18 cellular contexts compared by ENCODE assay signal in genomic region chr13:29884671-29885424, GRCh38. TPM values are rescaled to one million over a fixed set of nuclear protein-coding genes. Genes with fewer than 3 reads are reported as not detected.
DNase-seq lines count a peak whose midpoint lies in the region; ATAC-seq, FAIRE-seq and TF ChIP-seq lines count a peak whose summit lies in the region.
"Had no signal": no experiment of that assay in that cellular context is flagged by ENCODE, and none has a peak within 500 bp of the region (broad histone marks: within the 10 kb centered on the region; RNA-seq: fewer than 3 reads in every experiment).

No MANE protein-coding gene starts in this region.

- peaks cover 9% of the 10 kb centered on the region for H3K4me1 ChIP-seq in HepG2 (ENCODE audit: insufficient read depth, low read length)
- no peaks in the 10 kb centered on the region for H3K4me1 ChIP-seq in right lobe of liver
- peaks cover 2% of the 10 kb centered on the region for H3K4me1 ChIP-seq in mesenchymal stem cell (ENCODE audit: control insufficient read depth, insufficient read depth, low read depth, low read length)
- H3K4me1 ChIP-seq: Peyer's patch had no signal

- no peak overlapping the region for H3K14ac ChIP-seq in mesenchymal stem cell (ENCODE audit: low read length in 2 of 2)

- POLR2A ChIA-PET in HepG2 (lab: Yijun Ruan, JAX), result no interaction called here

- H3K18ac ChIP-seq in mesenchymal stem cell (ENCODE audit: low read depth in 1 of 2, low read length in 2 of 2), result no peak overlapping the region

- no peak overlapping the region for H2BK5ac ChIP-seq in mesenchymal stem cell (ENCODE audit: low read depth, low read length, poor library complexity, severe bottlenecking)

- FAIRE-seq in HepG2 (lab: Jason Lieb, UNC) (no peak), GM12891 (lab: Jason Lieb, UNC) (no peak)

- H4K8ac ChIP-seq in mesenchymal stem cell (ENCODE audit: low read length), result no peak overlapping the region

- 22% methylated on average over 7 of the region's 7 CpGs for WGBS in HepG2 (ENCODE audit: low lambda C conversion rate)
- 67% methylated on average over 7 of the region's 7 CpGs for WGBS in right lobe of liver (ENCODE audit: insufficient coverage, low coverage, low lambda C conversion rate, missing lambda C conversion rate)
- WGBS in mesenchymal stem cell, result 75% methylated on average over 5 of the region's 7 CpGs

- no peak overlapping the region for H2BK120ac ChIP-seq in mesenchymal stem cell (ENCODE audit: low read depth, low read length)

- H3K79me1 ChIP-seq in mesenchymal stem cell (replicated peaks; ENCODE audit: low read length, poor library complexity, severe bottlenecking), result no peaks in the 10 kb centered on the region

- TF ChIP-seq POLR2A in HepG2 (IDR thresholded peaks at IDR 0.05; ENCODE audit: insufficient read depth in 1 of 2, low read depth in 2 of 2, low read length in 2 of 2) (no peak), right lobe of liver (IDR thresholded peaks at IDR 0.05) (no peak), GM12891 (IDR thresholded peaks at IDR 0.05; ENCODE audit: low read depth, low read length) (no peak)

- in situ Hi-C loops in HepG2 (cut with HindIII; ENCODE audit: extremely low pct_ligation_motif_present, low pct_unique_long_range_greater_than_20kb), result no loop called here

- H2BK15ac ChIP-seq in mesenchymal stem cell (ENCODE audit: low read depth, poor library complexity, severe bottlenecking), result no peak overlapping the region

- DNase-seq in HepG2 (ENCODE audit: low spot score), result peak; percentile 22
- no peak for DNase-seq in right lobe of liver
- DNase-seq in effector memory CD8-positive, alpha-beta T cell, result no peak
- no peak for DNase-seq in mesenchymal stem cell
- DNase-seq in central memory CD4-positive, alpha-beta T cell, result no peak
- DNase-seq in NCI-H2196 (lab: John Stamatoyannopoulos, UW; ENCODE audit: unreplicated experiment), result no peak
- no peak for DNase-seq in GM12891 (ENCODE audit: insufficient read length, low spot score)
- no peak for DNase-seq in Right ventricle myocardium inferior (ENCODE audit: missing footprints)
- DNase-seq: activated CD4-positive, alpha-beta T cell treated with anti-CD3 and anti-CD28 coated beads, Interleukin-2, amount 10 ng/mL, durations not matched to agents 24 days and 14 days; activated T-cell treated with anti-CD3 and anti-CD28 coated beads, Interleukin-2, amount 50 U/mL, for 48 hours; COR-L47; effector CD8-positive, alpha-beta T cell; NCI-H1048; NCI-H446; Peyer's patch; tibial artery had no signal

- TF ChIP-seq EP300 in HepG2 (IDR thresholded peaks at IDR 0.05; ENCODE audit: low read depth in 2 of 2, low read length in 2 of 2) (no peak), HepG2 (CRISPR knock-in tag; IDR thresholded peaks at IDR 0.05; ENCODE audit: borderline replicate concordance) (no peak)

- H3K9ac ChIP-seq in HepG2 (ENCODE audit: insufficient read depth, low read depth, low read length) (no peak overlapping the region), mesenchymal stem cell (ENCODE audit: low read length) (peak overlapping the region; percentile 44)

- H3K79me2 ChIP-seq in HepG2 (ENCODE audit: insufficient read depth, low read length), result no peaks in the 10 kb centered on the region

- H3K9me3 ChIP-seq in HepG2 (ENCODE audit: low read length) (no peaks in the 10 kb centered on the region), right lobe of liver (no peaks in the 10 kb centered on the region), mesenchymal stem cell (ENCODE audit: control insufficient read depth, low read length) (no peaks in the 10 kb centered on the region)
- H3K9me3 ChIP-seq: heart left ventricle, Peyer's patch, tibial artery had no signal

- H3K27ac ChIP-seq in HepG2 (ENCODE audit: extremely low read length, insufficient read depth, low read length), result no peak overlapping the region
- no peak overlapping the region for H3K27ac ChIP-seq in right lobe of liver
- no peak overlapping the region for H3K27ac ChIP-seq in mesenchymal stem cell (ENCODE audit: low read length, poor library complexity, severe bottlenecking)
- H3K27ac ChIP-seq: heart left ventricle, Peyer's patch, tibial artery had no signal

- H3K4ac ChIP-seq in mesenchymal stem cell (ENCODE audit: low read depth in 1 of 2, low read length in 2 of 2), result no peak overlapping the region

- H3K36me3 ChIP-seq in HepG2 (replicated peaks in 1 of 2; ENCODE audit: control insufficient read depth in 1 of 2, insufficient read depth in 2 of 2, low read length in 2 of 2), result no peaks in the 10 kb centered on the region
- no peaks in the 10 kb centered on the region for H3K36me3 ChIP-seq in right lobe of liver
- H3K36me3 ChIP-seq in mesenchymal stem cell (ENCODE audit: control insufficient read depth in 1 of 2, insufficient read depth in 2 of 2, low read depth in 1 of 2, low read length in 2 of 2), result no peaks in the 10 kb centered on the region
- H3K36me3 ChIP-seq: heart left ventricle, Peyer's patch, tibial artery had no signal

- H3K4me2 ChIP-seq in HepG2 (ENCODE audit: low read depth, low read length) (no peak overlapping the region), mesenchymal stem cell (ENCODE audit: low read length, poor library complexity, severe bottlenecking) (no peak overlapping the region)

- H3K36me3 Mint-ChIP-seq in effector memory CD8-positive, alpha-beta T cell (ENCODE audit: insufficient read depth), result no peaks in the 10 kb centered on the region

- H3K4me1 Mint-ChIP-seq in effector memory CD8-positive, alpha-beta T cell (ENCODE audit: low read depth in 2 of 2), result peaks cover 5 to 12% of the 10 kb centered on the region in 2 donors

- H3K23ac ChIP-seq in mesenchymal stem cell (ENCODE audit: low read length in 2 of 2), result no peak overlapping the region

- peak overlapping the region; percentile 1 to 63 for H3K27ac Mint-ChIP-seq in effector memory CD8-positive, alpha-beta T cell
- H3K27ac Mint-ChIP-seq: activated CD4-positive, alpha-beta T cell treated with anti-CD3 and anti-CD28 coated beads, Interleukin-2, amount 10 ng/mL, durations not matched to agents 24 days and 14 days; T-helper 1 cell treated with Interleukin-12 subunit alpha and Interleukin-12 subunit beta and Interleukin-4 antibody, amounts not matched to agents 30 μg/mL and 1 μg/mL, for 36 hours had no signal

- 0 out of 5 replicates have a peak, but pooled peaks cover 0 to 7% of the 10 kb centered on the region in 2 experiments for H3K27me3 ChIP-seq in HepG2 (ENCODE audit: control insufficient read depth in 1 of 2, insufficient read depth in 2 of 2, low read length in 2 of 2)
- no peaks in the 10 kb centered on the region for H3K27me3 ChIP-seq in right lobe of liver
- peaks cover 0 to 4% of the 10 kb centered on the region in 2 experiments for H3K27me3 ChIP-seq in mesenchymal stem cell (ENCODE audit: control insufficient read depth in 1 of 2, insufficient read depth in 1 of 2, low read length in 2 of 2)
- H3K27me3 ChIP-seq: heart left ventricle, Peyer's patch, tibial artery had no signal

- TF ChIP-seq RAD21 in HepG2 (CRISPR knock-in tag; IDR thresholded peaks at IDR 0.05), result no peak

- H2AFZ ChIP-seq in HepG2 (ENCODE audit: low read length) (no peak overlapping the region), mesenchymal stem cell (ENCODE audit: low read depth, low read length) (no peak overlapping the region)

- no peak for TF ChIP-seq CTCF in HepG2 (CRISPR knock-in tag; IDR thresholded peaks at IDR 0.05)
- no peak for TF ChIP-seq CTCF in right lobe of liver (IDR thresholded peaks at IDR 0.05)

- CTCF ChIA-PET in HepG2 (lab: Yijun Ruan, JAX; ENCODE audit: low intra/inter-chr PET ratio, low total read pairs), result no interaction called here

- ATAC-seq in HepG2 (no peak), right lobe of liver (no peak), Right ventricle myocardium inferior (no peak)
- no peak for ATAC-seq in effector memory CD8-positive, alpha-beta T cell (replicated peaks)

- no peak overlapping the region for H3K4me3 ChIP-seq in HepG2 (replicated peaks in 1 of 3; ENCODE audit: insufficient read depth in 1 of 3, low read depth in 2 of 3, low read length in 3 of 3)
- H3K4me3 ChIP-seq in right lobe of liver, result no peak overlapping the region
- no peak overlapping the region for H3K4me3 ChIP-seq in mesenchymal stem cell (ENCODE audit: insufficient read depth in 1 of 2, low read depth in 1 of 2, low read length in 2 of 2)
- H3K4me3 ChIP-seq: heart left ventricle, Peyer's patch, tibial artery had no signal

- H4K91ac ChIP-seq in mesenchymal stem cell (ENCODE audit: low read length), result no peak overlapping the region

- intact Hi-C loops in HepG2 (cut with micrococcal nuclease; ENCODE audit: unreplicated experiment), result no loop called here
- intact Hi-C loops in right lobe of liver (cut with DNase I), result no loop called here
- intact Hi-C loops in Right ventricle myocardium inferior (cut with DNase I), result no loop called here

- no peak overlapping the region for H3K4me3 Mint-ChIP-seq in effector memory CD8-positive, alpha-beta T cell
- H3K4me3 Mint-ChIP-seq: activated CD4-positive, alpha-beta T cell treated with anti-CD3 and anti-CD28 coated beads, Interleukin-2, amount 10 ng/mL, durations not matched to agents 24 days and 14 days; T-helper 1 cell treated with Interleukin-12 subunit alpha and Interleukin-12 subunit beta and Interleukin-4 antibody, amounts not matched to agents 30 μg/mL and 1 μg/mL, for 36 hours had no signal

- no TSS peak for BruUV-seq in HepG2 (replicated peaks; lab: Mats Ljungman, UMichigan)

- no peak overlapping the region for H2BK12ac ChIP-seq in mesenchymal stem cell (ENCODE audit: low read length in 2 of 2)

- no peak overlapping the region for H2AK5ac ChIP-seq in mesenchymal stem cell (ENCODE audit: low read length, severe bottlenecking)

- peaks cover 0 to 7% of the 10 kb centered on the region in 2 donors for H3K27me3 Mint-ChIP-seq in effector memory CD8-positive, alpha-beta T cell

- no peaks in the 10 kb centered on the region for H3K9me3 Mint-ChIP-seq in effector memory CD8-positive, alpha-beta T cell
- H3K9me3 Mint-ChIP-seq: activated CD4-positive, alpha-beta T cell treated with anti-CD3 and anti-CD28 coated beads, Interleukin-2, amount 10 ng/mL, durations not matched to agents 24 days and 14 days; T-helper 1 cell treated with Interleukin-12 subunit alpha and Interleukin-12 subunit beta and Interleukin-4 antibody, amounts not matched to agents 30 μg/mL and 1 μg/mL, for 36 hours had no signal

- no peaks in the 10 kb centered on the region for H4K20me1 ChIP-seq in HepG2 (ENCODE audit: insufficient read depth, low read length)

RNA-seq across cellular contexts. Expression of gene UBL3, which starts 34.4 kb away (rescaled TPM):
- total RNA-seq in HepG2 (2016; rRNA removed; fragmentation: Illumina TruSeq; extraction: Trizol), result 7.4 and 10.9 TPM in 2 replicates
- total RNA-seq in HepG2 (2016; cell fraction: cytosol; rRNA removed; fragmentation: Illumina TruSeq; extraction: Trizol; ENCODE audit: low read depth), result 1.3 and 1.5 TPM in 2 replicates
- 7.4 and 10.0 TPM in 2 replicates for total RNA-seq in HepG2 (2016; cell fraction: insoluble cytoplasmic fraction; rRNA removed; fragmentation: Illumina TruSeq; extraction: Trizol)
- 8.0 and 8.5 TPM in 2 replicates for total RNA-seq in HepG2 (2016; cell fraction: membrane; rRNA removed; fragmentation: Illumina TruSeq; extraction: Trizol)
- 7.2 and 8.1 TPM in 2 replicates for total RNA-seq in HepG2 (2016; cell fraction: nucleus; rRNA removed; fragmentation: Illumina TruSeq; extraction: Trizol)
- polyA plus RNA-seq in HepG2 (2011; rRNA removed), result 8.7 and 9.6 TPM in 2 replicates
- 5.1 and 7.8 TPM in 2 replicates for polyA plus RNA-seq in HepG2 (2011; cell fraction: cytosol; rRNA removed)
- 2.5 and 3.5 TPM in 2 replicates for polyA plus RNA-seq in HepG2 (2011; cell fraction: nucleus; rRNA removed)
- polyA plus RNA-seq in HepG2 (2012), result 16.3 and 17.6 TPM in 2 replicates
- 1.6 and 2.0 TPM in 2 replicates for polyA plus RNA-seq in HepG2 (2016; cell fraction: cytosol; fragmentation: Illumina TruSeq; extraction: Trizol; ENCODE audit: low read depth)
- polyA plus RNA-seq in HepG2 (2016; cell fraction: insoluble cytoplasmic fraction; fragmentation: Illumina TruSeq; extraction: Trizol; ENCODE audit: low read depth), result 16.2 and 17.1 TPM in 2 replicates
- polyA plus RNA-seq in HepG2 (2016; cell fraction: membrane; fragmentation: Illumina TruSeq; extraction: Trizol; ENCODE audit: low read depth), result 9.0 and 9.5 TPM in 2 replicates
- 8.6 and 9.3 TPM in 2 replicates for polyA plus RNA-seq in HepG2 (2016; cell fraction: nucleus; fragmentation: Illumina TruSeq; extraction: Trizol; ENCODE audit: insufficient read depth, low read depth)
- polyA minus RNA-seq in HepG2 (2011; rRNA and poly(A)+ RNA removed; ENCODE audit: low replicate concordance), result 7.4 and 11.5 TPM in 2 replicates
- polyA minus RNA-seq in HepG2 (2011; cell fraction: cytosol; rRNA and poly(A)+ RNA removed), result 9.4 and 10.7 TPM in 2 replicates
- polyA minus RNA-seq in HepG2 (2011; cell fraction: nucleus; rRNA and poly(A)+ RNA removed), result 15.2 and 16.8 TPM in 2 replicates
- 10 to 100 TPM; 15.7 to 28.6 (median 23.5) TPM for total RNA-seq in right lobe of liver
- polyA plus RNA-seq in mesenchymal stem cell (2013, experiment 1 of 2), result 13.1 TPM
- 13.9 TPM for polyA plus RNA-seq in mesenchymal stem cell (2013, experiment 2 of 2)
- polyA plus RNA-seq in GM12891 (2012; ENCODE audit: low read depth, missing spikeins), result 6.2 TPM
- total RNA-seq in Right ventricle myocardium inferior, result 22.3 TPM
